Comparison of ENCODE assay signal across 8 cellular contexts in the genomic region with DNA sequence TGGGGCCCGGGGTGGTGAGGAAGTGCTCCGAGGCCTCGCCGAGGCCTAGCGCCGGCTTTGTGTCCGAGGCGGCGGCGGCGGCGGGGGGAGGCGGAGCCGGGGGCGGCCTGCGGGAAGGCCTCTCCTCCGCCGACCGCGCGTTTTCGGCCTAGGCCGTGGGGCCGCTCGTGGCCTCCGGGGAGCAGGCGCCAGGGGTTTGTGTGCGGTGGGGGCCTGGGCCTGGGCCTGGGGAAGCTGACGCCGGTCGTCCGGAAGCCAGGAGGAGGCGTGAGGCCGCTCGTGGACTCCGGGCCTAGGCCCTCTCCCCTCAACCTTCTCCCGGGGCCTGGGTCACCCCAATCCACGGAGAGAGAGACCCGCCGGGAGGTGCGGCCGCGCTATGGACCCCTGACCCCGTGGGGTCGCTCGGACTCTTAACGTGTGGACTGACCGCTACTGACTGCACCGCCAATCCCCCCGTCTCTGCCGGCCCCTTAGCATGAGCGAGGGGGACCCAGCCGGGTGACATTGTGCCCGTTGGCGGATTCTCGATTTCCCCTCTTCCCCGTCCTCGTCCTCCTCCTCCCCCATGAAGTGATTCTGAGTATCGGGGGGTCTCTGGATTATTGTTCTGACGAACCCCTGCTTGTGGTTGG. TPM values are rescaled to one million over a fixed set of nuclear protein-coding genes. Genes with fewer than 3 reads are reported as not detected.
DNase-seq lines count a peak whose midpoint lies in the region; ATAC-seq and TF ChIP-seq lines count a peak whose summit lies in the region.

No MANE protein-coding gene starts in this region.

- H3K36me3 Mint-ChIP-seq in activated CD8-positive, alpha-beta T cell treated with anti-CD3 and anti-CD28 coated beads for 36 hours (ENCODE audit: low read depth): peaks cover 39% of the 10 kb centered on the region
- peaks cover 24% of the 10 kb centered on the region for H3K36me3 Mint-ChIP-seq in natural killer cell treated with Interleukin-12 subunit alpha and Interleukin-12 subunit beta and Interleukin-15 and Interleukin-18, amount 100 ng/mL, for 72 hours

- peak; percentile 74 for DNase-seq in CD1c-positive myeloid dendritic cell (ENCODE audit: extremely low spot score)
- DNase-seq in activated CD8-positive, alpha-beta T cell treated with anti-CD3 and anti-CD28 coated beads for 36 hours: peak; percentile 56
- DNase-seq in natural killer cell treated with Interleukin-12 subunit alpha and Interleukin-12 subunit beta and Interleukin-15 and Interleukin-18, amount 100 ng/mL, for 72 hours (ENCODE audit: low spot score): peak; percentile 78
- DNase-seq in thoracic aorta (ENCODE audit: low spot score): no peak

- H3K36me3 ChIP-seq in thoracic aorta: no peaks in the 10 kb centered on the region

- peaks cover 23 to 37% of the 10 kb centered on the region in 2 donors for H3K4me1 ChIP-seq in thoracic aorta (ENCODE audit: control insufficient read depth in 1 of 2, low read depth in 2 of 2)

- no peaks in the 10 kb centered on the region for H3K9me3 Mint-ChIP-seq in activated CD8-positive, alpha-beta T cell treated with anti-CD3 and anti-CD28 coated beads for 36 hours
- H3K9me3 Mint-ChIP-seq in natural killer cell treated with Interleukin-12 subunit alpha and Interleukin-12 subunit beta and Interleukin-15 and Interleukin-18, amount 100 ng/mL, for 72 hours: no peaks in the 10 kb centered on the region

- H3K27ac Mint-ChIP-seq in activated CD8-positive, alpha-beta T cell treated with anti-CD3 and anti-CD28 coated beads for 36 hours: peak overlapping the region; percentile 93
- peak overlapping the region; percentile 100 for H3K27ac Mint-ChIP-seq in natural killer cell treated with Interleukin-12 subunit alpha and Interleukin-12 subunit beta and Interleukin-15 and Interleukin-18, amount 100 ng/mL, for 72 hours

- no peak for TF ChIP-seq RAD21 in Ishikawa (IDR thresholded peaks at IDR 0.05; ENCODE audit: low read depth)

- ATAC-seq in GM21526 (IDR thresholded peaks at IDR 0.05; ENCODE audit: low FRiP score, unreplicated experiment) (peak; percentile 30), esophagus mucosa (peak; percentile 66), thoracic aorta (ENCODE audit: insufficient number of reproducible peaks, low FRiP score, low read depth) (peak; percentile 39), GM18861 (IDR thresholded peaks at IDR 0.05; ENCODE audit: unreplicated experiment) (no peak)
- peak; percentile 20 for ATAC-seq in activated CD8-positive, alpha-beta T cell treated with anti-CD3 and anti-CD28 coated beads for 36 hours
- peak; percentile 69 to 70 for ATAC-seq in natural killer cell treated with Interleukin-12 subunit alpha and Interleukin-12 subunit beta and Interleukin-15 and Interleukin-18, amount 100 ng/mL, for 72 hours

- POLR2A ChIA-PET in activated CD8-positive, alpha-beta T cell treated with anti-CD3 and anti-CD28 coated beads for 36 hours (lab: Charles Lee): interaction anchor here (1.3 to 1.9 kb wide), 4 partner anchors 8 to 718 kb away, joined by 3 to 11 read pairs (median 7); a partner anchor contains a TSS

- H3K4me3 Mint-ChIP-seq in activated CD8-positive, alpha-beta T cell treated with anti-CD3 and anti-CD28 coated beads for 36 hours: peak overlapping the region; percentile 86
- H3K4me3 Mint-ChIP-seq in natural killer cell treated with Interleukin-12 subunit alpha and Interleukin-12 subunit beta and Interleukin-15 and Interleukin-18, amount 100 ng/mL, for 72 hours: peak overlapping the region; percentile 95

- peak overlapping the region; percentile 87 for H3K4me3 ChIP-seq in thoracic aorta

- peaks cover 36% of the 10 kb centered on the region for H3K4me1 Mint-ChIP-seq in activated CD8-positive, alpha-beta T cell treated with anti-CD3 and anti-CD28 coated beads for 36 hours (ENCODE audit: low read depth)
- peaks cover 27 to 35% of the 10 kb centered on the region in 2 donors for H3K4me1 Mint-ChIP-seq in natural killer cell treated with Interleukin-12 subunit alpha and Interleukin-12 subunit beta and Interleukin-15 and Interleukin-18, amount 100 ng/mL, for 72 hours (ENCODE audit: low read depth in 2 of 2)

- H3K27me3 ChIP-seq in thoracic aorta (replicated peaks; ENCODE audit: insufficient read depth): no peaks in the 10 kb centered on the region

- intact Hi-C loops in activated CD8-positive, alpha-beta T cell treated with anti-CD3 and anti-CD28 coated beads for 36 hours (cut with micrococcal nuclease): no loop called here

- CTCF ChIA-PET in activated CD8-positive, alpha-beta T cell treated with anti-CD3 and anti-CD28 coated beads for 36 hours (lab: Charles Lee): no interaction called here

- no peak for TF ChIP-seq CTCF in activated CD8-positive, alpha-beta T cell treated with anti-CD3 and anti-CD28 coated beads for 36 hours (IDR thresholded peaks at IDR 0.05)
- no peak for TF ChIP-seq CTCF in thoracic aorta (IDR thresholded peaks at IDR 0.05)

- H3K27me3 Mint-ChIP-seq in activated CD8-positive, alpha-beta T cell treated with anti-CD3 and anti-CD28 coated beads for 36 hours: no peaks in the 10 kb centered on the region
- H3K27me3 Mint-ChIP-seq in natural killer cell treated with Interleukin-12 subunit alpha and Interleukin-12 subunit beta and Interleukin-15 and Interleukin-18, amount 100 ng/mL, for 72 hours: no peaks in the 10 kb centered on the region

- peak overlapping the region; percentile 98 to 99 for H3K27ac ChIP-seq in thoracic aorta

- no peak for TF ChIP-seq EP300 in Ishikawa (IDR thresholded peaks at IDR 0.05; ENCODE audit: borderline replicate concordance)

- H3K9me3 ChIP-seq in thoracic aorta: no peaks in the 10 kb centered on the region

TF ChIP-seq in Ishikawa, 13 proteins besides CTCF, POLR2A, EP300 and RAD21:
- TF ChIP-seq FOXM1 (IDR thresholded peaks at IDR 0.05; ENCODE audit: borderline replicate concordance, low read depth): no peak
- TF ChIP-seq YY1 (IDR thresholded peaks at IDR 0.05; ENCODE audit: low read depth): no peak
- no peak for TF ChIP-seq CREB1 (IDR thresholded peaks at IDR 0.05; ENCODE audit: low read depth)
- no peak for TF ChIP-seq EGR1 (IDR thresholded peaks at IDR 0.05)
- TF ChIP-seq, protein P1, sequence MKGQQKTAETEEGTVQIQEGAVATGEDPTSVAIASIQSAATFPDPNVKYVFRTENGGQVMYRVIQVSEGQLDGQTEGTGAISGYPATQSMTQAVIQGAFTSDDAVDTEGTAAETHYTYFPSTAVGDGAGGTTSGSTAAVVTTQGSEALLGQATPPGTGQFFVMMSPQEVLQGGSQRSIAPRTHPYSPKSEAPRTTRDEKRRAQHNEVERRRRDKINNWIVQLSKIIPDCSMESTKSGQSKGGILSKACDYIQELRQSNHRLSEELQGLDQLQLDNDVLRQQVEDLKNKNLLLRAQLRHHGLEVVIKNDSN (IDR thresholded peaks at IDR 0.05): no peak
- peak; percentile 34; the same call in 1 of the 2 replicates for TF ChIP-seq ZBTB7A (IDR thresholded peaks at IDR 0.05; ENCODE audit: low read depth)
- TF ChIP-seq TCF12 (IDR thresholded peaks at IDR 0.05; ENCODE audit: low read depth): no peak
- TF ChIP-seq, protein P2, sequence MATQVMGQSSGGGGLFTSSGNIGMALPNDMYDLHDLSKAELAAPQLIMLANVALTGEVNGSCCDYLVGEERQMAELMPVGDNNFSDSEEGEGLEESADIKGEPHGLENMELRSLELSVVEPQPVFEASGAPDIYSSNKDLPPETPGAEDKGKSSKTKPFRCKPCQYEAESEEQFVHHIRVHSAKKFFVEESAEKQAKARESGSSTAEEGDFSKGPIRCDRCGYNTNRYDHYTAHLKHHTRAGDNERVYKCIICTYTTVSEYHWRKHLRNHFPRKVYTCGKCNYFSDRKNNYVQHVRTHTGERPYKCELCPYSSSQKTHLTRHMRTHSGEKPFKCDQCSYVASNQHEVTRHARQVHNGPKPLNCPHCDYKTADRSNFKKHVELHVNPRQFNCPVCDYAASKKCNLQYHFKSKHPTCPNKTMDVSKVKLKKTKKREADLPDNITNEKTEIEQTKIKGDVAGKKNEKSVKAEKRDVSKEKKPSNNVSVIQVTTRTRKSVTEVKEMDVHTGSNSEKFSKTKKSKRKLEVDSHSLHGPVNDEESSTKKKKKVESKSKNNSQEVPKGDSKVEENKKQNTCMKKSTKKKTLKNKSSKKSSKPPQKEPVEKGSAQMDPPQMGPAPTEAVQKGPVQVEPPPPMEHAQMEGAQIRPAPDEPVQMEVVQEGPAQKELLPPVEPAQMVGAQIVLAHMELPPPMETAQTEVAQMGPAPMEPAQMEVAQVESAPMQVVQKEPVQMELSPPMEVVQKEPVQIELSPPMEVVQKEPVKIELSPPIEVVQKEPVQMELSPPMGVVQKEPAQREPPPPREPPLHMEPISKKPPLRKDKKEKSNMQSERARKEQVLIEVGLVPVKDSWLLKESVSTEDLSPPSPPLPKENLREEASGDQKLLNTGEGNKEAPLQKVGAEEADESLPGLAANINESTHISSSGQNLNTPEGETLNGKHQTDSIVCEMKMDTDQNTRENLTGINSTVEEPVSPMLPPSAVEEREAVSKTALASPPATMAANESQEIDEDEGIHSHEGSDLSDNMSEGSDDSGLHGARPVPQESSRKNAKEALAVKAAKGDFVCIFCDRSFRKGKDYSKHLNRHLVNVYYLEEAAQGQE (IDR thresholded peaks at IDR 0.05; ENCODE audit: low read depth): no peak
- TF ChIP-seq, protein P3, sequence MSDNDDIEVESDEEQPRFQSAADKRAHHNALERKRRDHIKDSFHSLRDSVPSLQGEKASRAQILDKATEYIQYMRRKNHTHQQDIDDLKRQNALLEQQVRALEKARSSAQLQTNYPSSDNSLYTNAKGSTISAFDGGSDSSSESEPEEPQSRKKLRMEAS (IDR thresholded peaks at IDR 0.05): no peak
- no peak for TF ChIP-seq TAF1 (IDR thresholded peaks at IDR 0.05; ENCODE audit: low read depth)
- 0 out of 2 replicates have a peak, but pooled peaks have one; percentile 3 for TF ChIP-seq NFIC (IDR thresholded peaks at IDR 0.05)
- TF ChIP-seq TEAD4 (IDR thresholded peaks at IDR 0.05): no peak
- TF ChIP-seq CEBPB (IDR thresholded peaks at IDR 0.05): no peak

RNA-seq across cellular contexts. Expression of a gene that starts 0.6 kb away (rescaled TPM):
- 10 to 100 TPM; 71.6 to 74.8 TPM for total RNA-seq in activated CD8-positive, alpha-beta T cell treated with anti-CD3 and anti-CD28 coated beads for 36 hours
- 28.4 TPM for total RNA-seq in esophagus mucosa
- total RNA-seq in natural killer cell treated with Interleukin-12 subunit alpha and Interleukin-12 subunit beta and Interleukin-15 and Interleukin-18, amount 100 ng/mL, for 72 hours: 10 to 100 TPM; 64.0 to 69.5 TPM
- total RNA-seq in thoracic aorta: 100 to 1,000 TPM in 1 of 2 donors, 10 to 100 TPM in 1; 42.2 to 104 TPM
